Comparison of ENCODE assay signal across 8 cellular contexts in the genomic region with DNA sequence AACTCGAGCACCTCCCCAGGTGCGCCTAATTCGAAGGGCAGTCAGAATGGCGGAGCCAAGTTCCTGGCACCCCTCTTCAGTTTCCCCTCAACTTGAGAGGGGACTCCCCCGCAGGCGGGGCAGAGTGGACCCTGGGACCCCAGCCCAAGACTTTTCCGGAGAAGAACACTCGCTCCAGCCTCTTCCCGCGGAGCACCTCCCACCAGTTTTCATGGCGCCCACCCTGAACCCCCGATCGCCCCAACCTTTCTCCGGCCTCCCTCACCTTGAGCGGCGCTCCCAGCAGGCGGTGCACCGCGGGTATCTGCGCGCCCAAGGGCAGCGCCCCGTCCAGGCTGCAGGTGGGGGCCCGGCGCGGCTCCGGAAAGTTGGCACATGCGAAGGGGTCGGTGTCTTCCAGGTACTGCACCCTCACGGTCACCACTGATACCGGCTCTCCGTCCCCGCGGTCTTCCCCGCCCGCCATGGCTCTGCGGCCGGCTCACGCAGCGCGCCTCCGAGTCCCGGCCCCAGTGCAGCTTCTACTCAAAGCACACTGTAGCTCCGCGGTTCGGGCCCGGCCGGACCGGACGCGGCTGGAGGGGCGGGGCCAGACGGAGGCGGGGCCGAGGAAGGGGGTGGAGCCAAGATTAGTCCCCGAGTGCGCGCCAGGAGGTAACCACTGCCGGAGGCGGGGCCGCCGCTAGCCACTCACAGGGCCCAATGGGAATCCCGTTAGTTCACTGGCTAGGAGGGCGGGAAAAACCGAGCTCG. TPM values are rescaled to one million over a fixed set of nuclear protein-coding genes. Genes with fewer than 3 reads are reported as not detected.
DNase-seq lines count a peak whose midpoint lies in the region; ATAC-seq and TF ChIP-seq lines count a peak whose summit lies in the region.

A gene (minus strand): TSS at position 537 of the 753 bp plus-strand sequence. CDS start 71 bp downstream, at position 466.

- peaks cover 43 to 47% of the 10 kb centered on the region in 2 donors for H3K4me1 ChIP-seq in mucosa of rectum (ENCODE audit: control insufficient read depth in 2 of 2, insufficient read depth in 2 of 2, low read length in 2 of 2)

- DNase-seq in DMS53 (lab: John Stamatoyannopoulos, UW) (peak; percentile 93), KG1 (lab: John Stamatoyannopoulos, UW) (peak; percentile 94), epithelial cell of prostate (ENCODE audit: low read depth, low spot score) (no peak)
- DNase-seq in activated T-cell treated with anti-CD3 and anti-CD28 coated beads, Interleukin-2, amount 50 U/mL, for 1 hour: peak; percentile 96
- peak; percentile 86 to 92 for DNase-seq in stimulated activated CD8-positive, alpha-beta memory T cell treated with anti-CD3 and anti-CD28 coated beads, Interleukin-4, amount 100 ng/mL, for 4 hours (ENCODE audit: low read depth in 2 of 2, low spot score in 1 of 2)

- H3K4me3 ChIP-seq in mucosa of rectum (ENCODE audit: low read length in 2 of 2): peak within 1 kb of the TSS; percentile 84 to 85

- no peaks in the 10 kb centered on the region for H3K36me3 ChIP-seq in mucosa of rectum (ENCODE audit: control insufficient read depth in 2 of 2, insufficient read depth in 2 of 2, low read length in 2 of 2)

- peaks cover 18 to 24% of the 10 kb centered on the region in 2 donors for H3K27me3 ChIP-seq in mucosa of rectum (ENCODE audit: control insufficient read depth in 2 of 2, insufficient read depth in 2 of 2, low read length in 2 of 2)

- H3K9me3 ChIP-seq in mucosa of rectum (ENCODE audit: control insufficient read depth in 2 of 2, low read length in 2 of 2): no peaks in the 10 kb centered on the region

- ATAC-seq in GM21723 (IDR thresholded peaks at IDR 0.05; ENCODE audit: unreplicated experiment): peak; percentile 40

- H3K27ac ChIP-seq in epithelial cell of prostate (peak within 1 kb of the TSS; percentile 95), mucosa of rectum (ENCODE audit: low read depth in 2 of 2, low read length in 2 of 2) (peak within 1 kb of the TSS; percentile 93 to 95)

- peak within 1 kb of the TSS; percentile 86 to 87 for H3K9ac ChIP-seq in mucosa of rectum (ENCODE audit: low read depth in 1 of 2, low read length in 2 of 2)

TF ChIP-seq in PFSK-1, 5 proteins besides CTCF, POLR2A, EP300 and RAD21:
- peak; percentile 35; the same call in 1 of the 2 replicates for TF ChIP-seq TAF1 (IDR thresholded peaks at IDR 0.05; ENCODE audit: borderline replicate concordance, insufficient read depth, low read length)
- peak; percentile 25 for TF ChIP-seq FOXP2 (optimal IDR thresholded peaks at IDR 0.05; ENCODE audit: borderline replicate concordance, extremely low read depth, extremely low read length, insufficient read depth)
- no peak for TF ChIP-seq SIN3A (IDR thresholded peaks at IDR 0.05; ENCODE audit: borderline replicate concordance, insufficient read depth, low read length)
- TF ChIP-seq POLR2AphosphoS5 (IDR thresholded peaks at IDR 0.05; ENCODE audit: low read depth, low read length): peak; percentile 75
TF ChIP-seq in PFSK-1: peak in this region for 3.

RNA-seq across cellular contexts. Expression of the gene that starts here (rescaled TPM):
- polyA plus RNA-seq in PFSK-1 (2012; ENCODE audit: insufficient read length, low read depth): 26.4 TPM
